17 cellular contexts compared by ENCODE assay signal in the genomic region with DNA sequence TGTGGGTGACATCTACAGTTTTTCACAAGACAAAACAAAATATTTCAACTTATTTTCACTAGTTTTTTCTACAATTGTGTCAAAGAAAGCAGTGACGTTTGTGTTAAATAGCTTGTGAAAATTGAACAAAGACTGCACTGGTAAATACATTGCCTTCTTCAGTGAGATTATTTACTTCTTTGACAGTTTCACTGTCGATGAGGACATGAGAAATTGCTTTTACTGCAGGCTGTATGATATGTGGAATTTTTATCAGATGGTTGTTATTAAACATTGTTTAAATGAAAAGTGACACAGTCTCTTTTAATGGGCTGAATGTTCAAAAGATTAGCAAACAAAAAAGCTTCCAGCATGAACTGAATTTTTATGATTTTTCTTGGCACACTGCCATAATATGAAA.
A peak's percentile ranks its signal among the peaks of the same experiment; 100 is the strongest.
DNase-seq lines count a peak whose midpoint lies in the region; ATAC-seq and TF ChIP-seq lines count a peak whose summit lies in the region.
"Had no signal": no experiment of that assay in that cellular context is flagged by ENCODE, and none has a peak within 500 bp of the region (broad histone marks: within the 10 kb centered on the region; RNA-seq: fewer than 3 reads in every experiment).

No MANE protein-coding gene starts in this region.

- no peak overlapping the region for H2BK20ac ChIP-seq in H9 (ENCODE audit: low read depth, low read length, poor library complexity, severe bottlenecking)

- H2AK5ac ChIP-seq in H9 (ENCODE audit: insufficient read length, low read length): no peak overlapping the region

- H3K9ac ChIP-seq in mammary epithelial cell (ENCODE audit: insufficient read depth, low read length) (no peak overlapping the region), H9 (ENCODE audit: extremely low read depth, insufficient read length, low read length) (no peak overlapping the region)
- H3K9ac ChIP-seq: BLaER1 treated with 17β-estradiol and CSF1 and Interleukin-3, amounts not matched to agents 10 nM and 100 nM had no signal

- H3K23ac ChIP-seq in H9 (ENCODE audit: insufficient read length, low read depth, low read length): no peak overlapping the region

- 0% methylated on average over 2 of the region's 2 CpGs for WGBS in mammary epithelial cell (ENCODE audit: low coverage, missing lambda C conversion rate)
- WGBS in H9 (ENCODE audit: extremely low coverage, insufficient read length, low lambda C conversion rate): no CpG with 5 or more reads among the region's 2 CpGs

- no peaks in the 10 kb centered on the region for H3K23me2 ChIP-seq in H9 (ENCODE audit: insufficient read length, low read depth, low read length, poor library complexity, severe bottlenecking)

- no peaks in the 10 kb centered on the region for H3K79me1 ChIP-seq in H9 (ENCODE audit: insufficient read depth, low read depth, low read length, poor library complexity, severe bottlenecking)

- H3K4me2 ChIP-seq in mammary epithelial cell (ENCODE audit: insufficient read depth, low read depth, low read length) (no peak overlapping the region), H9 (ENCODE audit: insufficient read depth, insufficient read length, low read length) (no peak overlapping the region)
- H3K4me2 ChIP-seq: BLaER1 treated with 17β-estradiol and CSF1 and Interleukin-3, amounts not matched to agents 10 nM and 100 nM; GM23338 had no signal

- H3K27ac Mint-ChIP-seq in MCF 10A (ENCODE audit: low read depth, unreplicated experiment) (no peak overlapping the region), H9 (no peak overlapping the region)
- H3K27ac Mint-ChIP-seq: CD4-positive, CD25-positive, alpha-beta regulatory T cell; GM23338; HFFc6 had no signal

- peak overlapping the region; percentile 11 for H2AFZ ChIP-seq in mammary epithelial cell (ENCODE audit: low read depth, low read length)
- no peak overlapping the region for H2AFZ ChIP-seq in H9 (ENCODE audit: low read length)
- H2AFZ ChIP-seq: GM23338 had no signal

- no peak overlapping the region for H3T11ph ChIP-seq in H9 (ENCODE audit: low read length)

- H2BK5ac ChIP-seq in H9 (ENCODE audit: insufficient read length, low read length): no peak overlapping the region

- in situ Hi-C loops in mammary epithelial cell (cut with MboI; ENCODE audit: low sequenced_read_pairs in 2 of 2): no loop called here

- H3K27me3 ChIP-seq in mammary epithelial cell (ENCODE audit: insufficient read depth, low read length) (no peaks in the 10 kb centered on the region), H9 (ENCODE audit: insufficient read depth, low read length) (no peaks in the 10 kb centered on the region)
- H3K27me3 ChIP-seq in effector memory CD4-positive, alpha-beta T cell (replicated peaks; ENCODE audit: control insufficient read depth, insufficient read depth, low read length, poor library complexity, severe bottlenecking): no peaks in the 10 kb centered on the region
- H3K27me3 ChIP-seq: BLaER1 treated with 17β-estradiol and CSF1 and Interleukin-3, amounts not matched to agents 10 nM and 100 nM had no signal

- DNase-seq in mammary epithelial cell (no peak), MCF 10A (ENCODE audit: unreplicated experiment) (no peak), NCI-H69 (lab: John Stamatoyannopoulos, UW) (peak; percentile 78), left kidney (ENCODE audit: low read depth, low spot score) (peak; percentile 11), NOMO-1 (lab: John Stamatoyannopoulos, UW; ENCODE audit: unreplicated experiment in 2 of 2) (no peak), H9 (no peak)
- DNase-seq in effector memory CD4-positive, alpha-beta T cell: no peak
- DNase-seq: ACHN; CD4-positive, CD25-positive, alpha-beta regulatory T cell; DMS79; H7; HFFc6 had no signal

- ATAC-seq in GM18517 (IDR thresholded peaks at IDR 0.05; ENCODE audit: unreplicated experiment): no peak
- ATAC-seq: GM12878, GM23338, HepG2 had no signal

- H3K27ac ChIP-seq in mammary epithelial cell (ENCODE audit: insufficient read depth, low read depth, low read length): no peak overlapping the region
- H3K27ac ChIP-seq in H9 (ENCODE audit: insufficient read length, low read depth, low read length): no peak overlapping the region
- H3K27ac ChIP-seq in effector memory CD4-positive, alpha-beta T cell (ENCODE audit: insufficient read depth, low read length, poor library complexity, severe bottlenecking): no peak overlapping the region
- H3K27ac ChIP-seq: BLaER1 treated with 17β-estradiol and CSF1 and Interleukin-3, amounts not matched to agents 10 nM and 100 nM had no signal

- H3K4me1 Mint-ChIP-seq in MCF 10A (ENCODE audit: insufficient read depth, unreplicated experiment) (no peaks in the 10 kb centered on the region), H9 (peaks cover 2% of the 10 kb centered on the region in 2 experiments; a peak in 2 of 4 replicates)
- H3K4me1 Mint-ChIP-seq: CD4-positive, CD25-positive, alpha-beta regulatory T cell had no signal

- H3K56ac ChIP-seq in H9 (ENCODE audit: insufficient read length, low read depth, low read length): no peak overlapping the region

- H3K18ac ChIP-seq in H9 (ENCODE audit: insufficient read length, low read depth, low read length): no peak overlapping the region

- intact Hi-C loops in mammary epithelial cell (cut with micrococcal nuclease) (no loop called here), MCF 10A (cut with micrococcal nuclease) (no loop called here)

- H4K5ac ChIP-seq in H9 (ENCODE audit: insufficient read length, low read depth, low read length): no peak overlapping the region

- H3K9me3 Mint-ChIP-seq in MCF 10A (ENCODE audit: unreplicated experiment): no peaks in the 10 kb centered on the region
- peaks cover 4 to 7% of the 10 kb centered on the region in 2 experiments; a peak in 4 of 5 replicates for H3K9me3 Mint-ChIP-seq in H9

- no peaks in the 10 kb centered on the region for H3K79me2 ChIP-seq in mammary epithelial cell (ENCODE audit: insufficient read depth, low read length)
- no peaks in the 10 kb centered on the region for H3K79me2 ChIP-seq in H9 (ENCODE audit: insufficient read depth, low read length)

- no peak overlapping the region for H2BK15ac ChIP-seq in H9 (ENCODE audit: low read depth, low read length)

- H3K36me3 ChIP-seq in mammary epithelial cell (ENCODE audit: insufficient read depth, low read length): no peaks in the 10 kb centered on the region
- no peaks in the 10 kb centered on the region for H3K36me3 ChIP-seq in effector memory CD4-positive, alpha-beta T cell (ENCODE audit: control insufficient read depth, insufficient read depth, low read length)
- H3K36me3 ChIP-seq: BLaER1 treated with 17β-estradiol and CSF1 and Interleukin-3, amounts not matched to agents 10 nM and 100 nM had no signal

- H3K14ac ChIP-seq in H9 (ENCODE audit: insufficient read depth, low read length): no peak overlapping the region

- CTCF ChIA-PET in mammary epithelial cell (lab: Charles Lee; ENCODE audit: low non-redundant PET) (no interaction called here), MCF 10A (lab: Yijun Ruan, JAX) (interaction anchor here (0.5 kb wide), 1 partner anchor 1606 kb away, joined by 4 read pairs; no protein-coding TSS in a partner anchor)

- H3K4me3 Mint-ChIP-seq in MCF 10A (ENCODE audit: unreplicated experiment): no peak overlapping the region
- H3K4me3 Mint-ChIP-seq in H9: no peak overlapping the region
- H3K4me3 Mint-ChIP-seq: CD4-positive, CD25-positive, alpha-beta regulatory T cell; GM23338; HFFc6 had no signal

- H3K9me3 ChIP-seq in mammary epithelial cell (replicated peaks; ENCODE audit: insufficient read depth, low read length): no peaks in the 10 kb centered on the region
- H3K9me3 ChIP-seq in H9 (ENCODE audit: control insufficient read depth, low read depth, low read length): no peaks in the 10 kb centered on the region
- no peaks in the 10 kb centered on the region for H3K9me3 ChIP-seq in effector memory CD4-positive, alpha-beta T cell (ENCODE audit: control insufficient read depth, low read length)

- no peak for TF ChIP-seq CTCF in mammary epithelial cell (conservative IDR thresholded peaks at IDR 0.05 in 1 of 2, IDR thresholded peaks at IDR 0.05 in 1 of 2; ENCODE audit: extremely low read depth in 1 of 2, insufficient read depth in 1 of 2, low read depth in 1 of 2, low read length in 2 of 2)
- no peak for TF ChIP-seq CTCF in MCF 10A (IDR thresholded peaks at IDR 0.05; ENCODE audit: unreplicated experiment)
- TF ChIP-seq CTCF in H9 (conservative IDR thresholded peaks at IDR 0.05): no peak

- H3K27me3 Mint-ChIP-seq in MCF 10A (ENCODE audit: insufficient read depth, unreplicated experiment) (no peaks in the 10 kb centered on the region), H9 (ENCODE audit: low read depth) (no peaks in the 10 kb centered on the region)
- H3K27me3 Mint-ChIP-seq: CD4-positive, CD25-positive, alpha-beta regulatory T cell had no signal

- H3K4ac ChIP-seq in H9 (ENCODE audit: low read depth, low read length): no peak overlapping the region

- H3K4me3 ChIP-seq in mammary epithelial cell (replicated peaks in 1 of 3; ENCODE audit: insufficient read depth in 1 of 3, low read depth in 2 of 3, low read length in 3 of 3): no peak overlapping the region
- no peak overlapping the region for H3K4me3 ChIP-seq in effector memory CD4-positive, alpha-beta T cell (ENCODE audit: insufficient read depth, low read depth, low read length, poor library complexity, severe bottlenecking)
- H3K4me3 ChIP-seq: BLaER1 treated with 17β-estradiol and CSF1 and Interleukin-3, amounts not matched to agents 10 nM and 100 nM; GM12878; GM23338 had no signal

- POLR2A ChIA-PET in MCF 10A (lab: Yijun Ruan, JAX): no interaction called here

- H2BK12ac ChIP-seq in H9 (ENCODE audit: insufficient read length, low read depth, low read length): no peak overlapping the region

- H4K8ac ChIP-seq in H9 (replicated peaks; ENCODE audit: insufficient read length, low read depth, low read length): no peak overlapping the region

- H3K4me1 ChIP-seq in mammary epithelial cell (ENCODE audit: insufficient read depth, low read length): no peaks in the 10 kb centered on the region
- H3K4me1 ChIP-seq in H9 (ENCODE audit: insufficient read depth, low read length): no peaks in the 10 kb centered on the region
- H3K4me1 ChIP-seq in effector memory CD4-positive, alpha-beta T cell (ENCODE audit: control insufficient read depth, insufficient read depth, low read length, poor library complexity, severe bottlenecking): no peaks in the 10 kb centered on the region

- dilution Hi-C loops in mammary epithelial cell (cut with HindIII; ENCODE audit: low sequenced_read_pairs): no loop called here

- BruUV-seq in mammary epithelial cell (replicated peaks; lab: Mats Ljungman, UMichigan): no TSS peak
- no TSS peak for BruUV-seq in MCF 10A (replicated peaks; lab: Mats Ljungman, UMichigan)

- no peaks in the 10 kb centered on the region for H4K20me1 ChIP-seq in mammary epithelial cell (ENCODE audit: insufficient read depth, low read length)
- H4K20me1 ChIP-seq in H9 (ENCODE audit: control insufficient read depth, insufficient read depth, insufficient read length): no peaks in the 10 kb centered on the region
- H4K20me1 ChIP-seq: BLaER1 treated with 17β-estradiol and CSF1 and Interleukin-3, amounts not matched to agents 10 nM and 100 nM had no signal

- no peaks in the 10 kb centered on the region for H3K36me3 Mint-ChIP-seq in MCF 10A (ENCODE audit: insufficient read depth, unreplicated experiment)
- peaks cover 3 to 4% (median 3%) of the 10 kb centered on the region in 3 experiments; a peak in 5 of 7 replicates for H3K36me3 Mint-ChIP-seq in H9 (ENCODE audit: insufficient read depth in 1 of 3, low read depth in 3 of 3)
- H3K36me3 Mint-ChIP-seq: CD4-positive, CD25-positive, alpha-beta regulatory T cell had no signal

- no peak overlapping the region for H4K91ac ChIP-seq in H9 (ENCODE audit: insufficient read length, low read depth, low read length)

- no peak overlapping the region for H2BK120ac ChIP-seq in H9 (ENCODE audit: low read depth, low read length, poor library complexity, severe bottlenecking)

Comparison
In these comparisons a context has a peak if more than half of its experiments do, and no peak if none do; other contexts are left out.
1. DNase-seq: peak in NCI-H69 (single experiment) and left kidney (single experiment); none in mammary epithelial cell (single experiment), MCF 10A (single experiment), NOMO-1 (0 of 2), H9 (single experiment) and effector memory CD4-positive, alpha-beta T cell (0 of 3).